ENCODE assay signal across 1 cellular context in genomic region chr13:113442354-113442984, GRCh38.
TF ChIP-seq lines count a peak whose summit lies in the region.

No MANE protein-coding gene starts in this region.

TF ChIP-seq in H1, 55 proteins besides CTCF, POLR2A, EP300 and RAD21 (continued from another document):
- TF ChIP-seq GABPA (IDR thresholded peaks at IDR 0.05; ENCODE audit: borderline replicate concordance, insufficient read depth, low read length) (no peak), ATF2 (IDR thresholded peaks at IDR 0.05; ENCODE audit: low read length) (no peak), POU5F1 (IDR thresholded peaks at IDR 0.05; ENCODE audit: low read depth, low read length) (no peak), USF2 (IDR thresholded peaks at IDR 0.05; ENCODE audit: low read length) (no peak), MAFK (IDR thresholded peaks at IDR 0.05; ENCODE audit: low read depth, low read length) (no peak), SIX5 (IDR thresholded peaks at IDR 0.05; ENCODE audit: low read depth, low read length) (no peak), CREB1 (IDR thresholded peaks at IDR 0.05) (no peak), TAF1 (IDR thresholded peaks at IDR 0.05; ENCODE audit: low read depth, low read length) (no peak), BACH1 (IDR thresholded peaks at IDR 0.05; ENCODE audit: low read length) (no peak), NRF1 (IDR thresholded peaks at IDR 0.05; ENCODE audit: low read depth, low read length) (no peak), JUN (IDR thresholded peaks at IDR 0.05; ENCODE audit: low read depth, low read length) (no peak), HDAC6 (IDR thresholded peaks at IDR 0.05; ENCODE audit: low read depth, low read length) (no peak), TBP (IDR thresholded peaks at IDR 0.05; ENCODE audit: low read depth, low read length) (no peak)
